Comparison of ENCODE assay signal across 9 cellular contexts in the genomic region with DNA sequence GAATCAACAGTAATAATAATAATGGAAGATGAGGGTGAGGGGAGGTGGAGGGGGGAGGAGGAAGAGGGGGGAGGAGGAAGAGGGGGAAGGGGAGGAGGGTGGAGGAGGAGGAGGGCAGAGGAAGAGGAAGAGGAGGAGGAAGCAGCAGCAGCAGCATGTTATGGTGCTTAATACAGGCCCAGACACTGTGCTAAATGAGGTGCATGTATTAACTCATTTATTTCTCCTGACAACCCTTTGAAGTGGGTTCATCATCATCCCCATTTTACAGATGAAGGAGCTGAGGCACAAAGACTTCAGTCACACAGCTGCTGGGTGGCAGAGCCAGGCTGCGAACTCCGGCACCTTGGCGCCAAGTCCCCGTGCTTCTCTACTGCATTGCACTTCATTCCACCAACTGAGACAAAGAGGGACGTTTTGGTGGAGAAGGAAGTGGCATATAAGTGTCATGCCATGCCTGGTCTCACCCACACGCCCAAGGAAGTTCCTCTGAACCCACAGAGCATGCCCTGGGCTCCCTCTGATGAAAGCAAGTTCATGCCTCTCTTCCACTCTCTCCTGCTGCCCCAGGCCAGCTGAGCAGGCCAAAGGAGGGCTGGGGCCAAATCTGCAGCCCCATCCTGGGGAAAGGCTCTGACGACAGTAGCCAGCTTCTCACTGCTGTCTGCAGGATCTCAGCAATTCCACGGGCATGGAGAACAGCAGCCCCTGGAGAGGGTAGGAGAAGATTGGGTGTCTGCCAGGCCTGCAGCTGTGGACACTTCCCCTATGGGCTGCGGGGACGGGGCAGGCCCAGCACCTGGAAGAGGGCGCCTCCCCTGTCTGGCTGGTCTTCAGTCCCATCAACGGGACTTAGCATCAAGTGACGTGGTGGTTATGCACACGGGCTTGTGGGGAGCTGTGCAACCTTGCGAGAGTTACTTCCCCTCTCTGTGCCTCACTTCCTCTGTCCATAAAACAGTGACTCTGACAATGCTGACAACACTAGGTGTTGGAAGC. TPM values are rescaled to one million over a fixed set of nuclear protein-coding genes. Genes with fewer than 3 reads are reported as not detected.
DNase-seq lines count a peak whose midpoint lies in the region; ATAC-seq and TF ChIP-seq lines count a peak whose summit lies in the region.
"Had no signal": no experiment of that assay in that cellular context is flagged by ENCODE, and none has a peak within 500 bp of the region (broad histone marks: within the 10 kb centered on the region; RNA-seq: fewer than 3 reads in every experiment).

No MANE protein-coding gene starts in this region.

- TF ChIP-seq CTCF in GM12865 (IDR thresholded peaks at IDR 0.05; ENCODE audit: insufficient read depth, low read depth, low read length, missing control alignments) (no peak), neutrophil (IDR thresholded peaks at IDR 0.05) (peak; percentile 20)

- no peaks in the 10 kb centered on the region for H3K27me3 ChIP-seq in neutrophil

- H3K27ac Mint-ChIP-seq in activated naive CD4-positive, alpha-beta T cell treated with anti-CD3 and anti-CD28 coated beads, Interleukin-2, amount 50 U/mL, for 72 hours = peak overlapping the region; percentile 50 to 62

- peaks cover 0 to 1% of the 10 kb centered on the region in 2 donors for H3K9me3 Mint-ChIP-seq in activated naive CD4-positive, alpha-beta T cell treated with anti-CD3 and anti-CD28 coated beads, Interleukin-2, amount 50 U/mL, for 72 hours

- no peaks in the 10 kb centered on the region for H3K9me3 ChIP-seq in neutrophil

- H3K36me3 ChIP-seq in neutrophil = no peaks in the 10 kb centered on the region

- DNase-seq in GM12865 (ENCODE audit: low read depth) = peak; percentile 45
- peak; percentile 33 for DNase-seq in SHP77 treated with DMSO at 0.1 percent for 48 hours (lab: John Stamatoyannopoulos, UW)
- DNase-seq in activated naive CD4-positive, alpha-beta T cell treated with anti-CD3 and anti-CD28 coated beads, Interleukin-2, amount 50 U/mL, for 72 hours (ENCODE audit: low spot score in 2 of 2) = no peak
- DNase-seq in NCI-H2107 (lab: John Stamatoyannopoulos, UW) = no peak
- DNase-seq in superior temporal gyrus (ENCODE audit: extremely low spot score) = no peak
- DNase-seq: IMR-90 had no signal

- H3K4me3 ChIP-seq in GM12865 (ENCODE audit: low read depth, low read length) = no peak overlapping the region
- peak overlapping the region; percentile 41 to 42 for H3K4me3 ChIP-seq in neutrophil (ENCODE audit: low read depth in 1 of 2, low read length in 1 of 2)

- H3K36me3 Mint-ChIP-seq in activated naive CD4-positive, alpha-beta T cell treated with anti-CD3 and anti-CD28 coated beads, Interleukin-2, amount 50 U/mL, for 72 hours = peaks cover 0 to 2% of the 10 kb centered on the region in 2 donors

- H3K4me1 ChIP-seq in neutrophil (ENCODE audit: control insufficient read depth in 1 of 2, insufficient read depth in 1 of 2, low read depth in 1 of 2, low read length in 1 of 2) = peaks cover 62 to 68% of the 10 kb centered on the region in 2 experiments

- peak; percentile 57 to 84 for ATAC-seq in activated naive CD4-positive, alpha-beta T cell treated with anti-CD3 and anti-CD28 coated beads, Interleukin-2, amount 50 U/mL, for 72 hours
- ATAC-seq in GM19351 (IDR thresholded peaks at IDR 0.05; ENCODE audit: unreplicated experiment) (no peak), GM19324 (IDR thresholded peaks at IDR 0.05; ENCODE audit: low FRiP score, unreplicated experiment) (no peak)

- H3K27ac ChIP-seq in neutrophil = peak overlapping the region; percentile 95

RNA-seq across cellular contexts. Expression of gene XYLT1, which starts 21.8 kb away (rescaled TPM):
- total RNA-seq in activated naive CD4-positive, alpha-beta T cell treated with anti-CD3 and anti-CD28 coated beads, Interleukin-2, amount 50 U/mL, for 72 hours = 10 to 100 TPM in 1 of 2 donors, 1 to 10 TPM in 1; 4.6 to 12.9 TPM

Comparison
In these comparisons a context has a peak if more than half of its experiments do, and no peak if none do; other contexts are left out.
1. DNase-seq: peak in GM12865 (single experiment) and SHP77 treated with DMSO at 0.1 percent for 48 hours (single experiment); none in activated naive CD4-positive, alpha-beta T cell treated with anti-CD3 and anti-CD28 coated beads, Interleukin-2, amount 50 U/mL, for 72 hours (0 of 2), NCI-H2107 (single experiment) and superior temporal gyrus (single experiment).
2. ATAC-seq: peak in activated naive CD4-positive, alpha-beta T cell treated with anti-CD3 and anti-CD28 coated beads, Interleukin-2, amount 50 U/mL, for 72 hours (2 of 2); none in GM19351 (single experiment) and GM19324 (single experiment).